ENCODE assay signal across 14 cellular contexts in the genomic region with DNA sequence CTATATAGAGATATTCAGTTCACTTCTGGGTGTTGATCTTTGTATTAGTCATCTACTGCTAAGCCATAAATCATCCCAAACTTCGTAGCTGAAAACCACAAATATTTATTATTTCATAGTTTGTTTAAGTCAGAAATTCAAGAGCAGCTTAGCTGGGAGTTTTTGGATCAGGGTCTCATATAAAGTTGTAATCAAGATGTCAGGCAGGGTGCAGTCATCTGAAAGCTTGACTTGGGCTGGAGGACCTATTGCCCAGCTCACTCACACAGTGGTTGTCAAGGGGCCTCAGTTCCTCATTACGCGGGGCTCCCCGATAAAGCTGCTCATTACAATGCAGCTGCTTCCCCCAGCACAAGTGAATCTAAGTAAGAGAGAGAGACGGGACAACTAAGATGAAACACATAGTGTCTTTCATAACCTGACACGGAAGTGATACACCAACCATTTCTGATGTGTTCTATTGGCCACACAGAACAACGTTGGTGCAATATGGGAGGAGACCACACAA. TPM values are rescaled to one million over a fixed set of nuclear protein-coding genes. Genes with fewer than 3 reads are reported as not detected.
A peak's percentile ranks its signal among the peaks of the same experiment; 100 is the strongest.
DNase-seq lines count a peak whose midpoint lies in the region; ATAC-seq, FAIRE-seq and TF ChIP-seq lines count a peak whose summit lies in the region.
"Had no signal": no experiment of that assay in that cellular context is flagged by ENCODE, and none has a peak within 500 bp of the region (broad histone marks: within the 10 kb centered on the region; RNA-seq: fewer than 3 reads in every experiment).

No MANE protein-coding gene starts in this region.

- H3K9ac ChIP-seq in K562 (ENCODE audit: insufficient read depth in 1 of 2, low read depth in 2 of 2, low read length in 2 of 2) = peak overlapping the region in 1 of 2 experiments; percentile 22; a peak in 1 of 4 replicates

- BruUV-seq in K562 (replicated peaks; lab: Mats Ljungman, UMichigan) = no TSS peak

- no peaks in the 10 kb centered on the region for H3K9me1 ChIP-seq in K562 (ENCODE audit: control insufficient read depth, insufficient read depth, low read length)

- intact Hi-C loops in K562 (cut with micrococcal nuclease) = no loop called here

- peak; percentile 61 for ATAC-seq in K562
- ATAC-seq: heart left ventricle, left ventricle myocardium superior had no signal

- H3K27me3 ChIP-seq in AG04450 (ENCODE audit: control insufficient read depth, insufficient read depth, low read length) (no peaks in the 10 kb centered on the region), MG63 (no peaks in the 10 kb centered on the region), K562 (ENCODE audit: control insufficient read depth in 2 of 2, insufficient read depth in 2 of 2, low read length in 2 of 2) (no peaks in the 10 kb centered on the region)
- H3K27me3 ChIP-seq: heart left ventricle, upper lobe of left lung had no signal

- in situ Hi-C loops in K562 (cut with MboI) = no loop called here

- no peak for TF ChIP-seq CTCF in AG04450 (IDR thresholded peaks at IDR 0.05; ENCODE audit: low read depth, low read length)
- no peak for TF ChIP-seq CTCF in K562 (IDR thresholded peaks at IDR 0.05 in 2 of 3, conservative IDR thresholded peaks at IDR 0.05 in 1 of 3; ENCODE audit: insufficient read depth in 2 of 3, low read depth in 1 of 3, low read length in 3 of 3)

- no peak for TF ChIP-seq RAD21 in K562 (CRISPR knock-in tag; conservative IDR thresholded peaks at IDR 0.05 in 1 of 2, IDR thresholded peaks at IDR 0.05 in 1 of 2)

- no peaks in the 10 kb centered on the region for H3K79me2 ChIP-seq in K562 (ENCODE audit: control insufficient read depth, insufficient read depth, low read length)

- POLR2A ChIA-PET in AG04450 (lab: Yijun Ruan, JAX) (interaction anchor here (0.6 to 1.9 kb wide), 6 partner anchors 9 to 98 kb away, joined by 3 to 27 read pairs (median 3); a partner anchor contains a TSS), K562 (lab: Yijun Ruan, JAX) (interaction anchor here (1.0 kb wide), 1 partner anchor 9 kb away, joined by 3 read pairs; no protein-coding TSS in a partner anchor)

- CTCF ChIA-PET in AG04450 (lab: Charles Lee) (interaction anchor here (1.2 to 2.3 kb wide), 3 partner anchors 12 to 319 kb away, joined by 3 to 14 read pairs (median 3); no protein-coding TSS in a partner anchor), K562 (lab: Yijun Ruan, JAX; ENCODE audit: low intra/inter-chr PET ratio) (no interaction called here)

- TF ChIP-seq EP300 in K562 (IDR thresholded peaks at IDR 0.05; ENCODE audit: low read length) = no peak

- TF ChIP-seq POLR2A in K562 (conservative IDR thresholded peaks at IDR 0.05) = no peak

- peak; percentile 65 for FAIRE-seq in K562 (lab: Jason Lieb, UNC)

- H2AFZ ChIP-seq in K562 (ENCODE audit: low read depth, low read length) = peak overlapping the region; percentile 92

- WGBS in K562 (ENCODE audit: insufficient coverage, low coverage, missing lambda C conversion rate) = 33% methylated on average over 7 of the region's 7 CpGs

- peaks cover 2 to 19% of the 10 kb centered on the region in 2 experiments; a peak in 2 of 5 replicates for H3K4me1 ChIP-seq in K562 (replicated peaks in 1 of 2; ENCODE audit: control insufficient read depth in 2 of 2, insufficient read depth in 2 of 2, low read length in 2 of 2)
- H3K4me1 ChIP-seq: upper lobe of left lung had no signal

- H3K4me2 ChIP-seq in K562 (ENCODE audit: insufficient read depth, low read length) = peak overlapping the region; percentile 73

- no peaks in the 10 kb centered on the region; the same call in 1 of the 2 replicates for H3K9me3 ChIP-seq in AG04450 (ENCODE audit: control insufficient read depth, insufficient read depth, low read length)
- peaks cover 10% of the 10 kb centered on the region for H3K9me3 ChIP-seq in MG63
- no peaks in the 10 kb centered on the region for H3K9me3 ChIP-seq in K562 (replicated peaks; ENCODE audit: control insufficient read depth, insufficient read depth, low read depth, low read length)
- H3K9me3 ChIP-seq: upper lobe of left lung had no signal

- H4K20me1 ChIP-seq in K562 (replicated peaks; ENCODE audit: control insufficient read depth, insufficient read depth, low read length) = no peaks in the 10 kb centered on the region

- H3K36me3 ChIP-seq in MG63 (no peaks in the 10 kb centered on the region), K562 (ENCODE audit: control insufficient read depth, insufficient read depth, low read length) (no peaks in the 10 kb centered on the region)
- H3K36me3 ChIP-seq: upper lobe of left lung had no signal

- DNase-seq in AG04450 (ENCODE audit: low read depth, low spot score) (peak; percentile 73), MG63 (peak; percentile 51), K562 (ENCODE audit: extremely low read depth in 1 of 4, low spot score in 3 of 4) (no peak), iris pigment epithelial cell (ENCODE audit: low read depth) (peak; percentile 95), ureter (ENCODE audit: low spot score) (no peak), KG1 (lab: John Stamatoyannopoulos, UW) (no peak), NCI-H2171 treated with DMSO at 0.1 percent for 48 hours (lab: John Stamatoyannopoulos, UW) (no peak)
- DNase-seq in central memory CD4-positive, alpha-beta T cell = no peak
- DNase-seq: activated naive CD4-positive, alpha-beta T cell treated with anti-CD3 and anti-CD28 coated beads, Interleukin-2, amount 10 ng/mL, durations not matched to agents 7 days and 5 days; DND-41; heart left ventricle; left ventricle myocardium superior; NCI-H2107; upper lobe of left lung had no signal

- peak overlapping the region; percentile 12 for H3K27ac ChIP-seq in AG04450 (ENCODE audit: low read depth, low read length)
- H3K27ac ChIP-seq in K562 (ENCODE audit: extremely low read depth, low read depth, low read length) = peak overlapping the region; percentile 74; the same call in 2 of the 3 replicates
- H3K27ac ChIP-seq: heart left ventricle, upper lobe of left lung had no signal

- no peak overlapping the region for H3K4me3 ChIP-seq in AG04450 (ENCODE audit: low read depth, low read length)
- H3K4me3 ChIP-seq in MG63 = no peak overlapping the region
- H3K4me3 ChIP-seq in K562 = no peak overlapping the region
- H3K4me3 ChIP-seq: heart left ventricle, upper lobe of left lung had no signal

TF ChIP-seq in K562, 482 proteins besides CTCF, POLR2A, EP300 and RAD21 (continues in another document):
- TF ChIP-seq, protein P1, sequence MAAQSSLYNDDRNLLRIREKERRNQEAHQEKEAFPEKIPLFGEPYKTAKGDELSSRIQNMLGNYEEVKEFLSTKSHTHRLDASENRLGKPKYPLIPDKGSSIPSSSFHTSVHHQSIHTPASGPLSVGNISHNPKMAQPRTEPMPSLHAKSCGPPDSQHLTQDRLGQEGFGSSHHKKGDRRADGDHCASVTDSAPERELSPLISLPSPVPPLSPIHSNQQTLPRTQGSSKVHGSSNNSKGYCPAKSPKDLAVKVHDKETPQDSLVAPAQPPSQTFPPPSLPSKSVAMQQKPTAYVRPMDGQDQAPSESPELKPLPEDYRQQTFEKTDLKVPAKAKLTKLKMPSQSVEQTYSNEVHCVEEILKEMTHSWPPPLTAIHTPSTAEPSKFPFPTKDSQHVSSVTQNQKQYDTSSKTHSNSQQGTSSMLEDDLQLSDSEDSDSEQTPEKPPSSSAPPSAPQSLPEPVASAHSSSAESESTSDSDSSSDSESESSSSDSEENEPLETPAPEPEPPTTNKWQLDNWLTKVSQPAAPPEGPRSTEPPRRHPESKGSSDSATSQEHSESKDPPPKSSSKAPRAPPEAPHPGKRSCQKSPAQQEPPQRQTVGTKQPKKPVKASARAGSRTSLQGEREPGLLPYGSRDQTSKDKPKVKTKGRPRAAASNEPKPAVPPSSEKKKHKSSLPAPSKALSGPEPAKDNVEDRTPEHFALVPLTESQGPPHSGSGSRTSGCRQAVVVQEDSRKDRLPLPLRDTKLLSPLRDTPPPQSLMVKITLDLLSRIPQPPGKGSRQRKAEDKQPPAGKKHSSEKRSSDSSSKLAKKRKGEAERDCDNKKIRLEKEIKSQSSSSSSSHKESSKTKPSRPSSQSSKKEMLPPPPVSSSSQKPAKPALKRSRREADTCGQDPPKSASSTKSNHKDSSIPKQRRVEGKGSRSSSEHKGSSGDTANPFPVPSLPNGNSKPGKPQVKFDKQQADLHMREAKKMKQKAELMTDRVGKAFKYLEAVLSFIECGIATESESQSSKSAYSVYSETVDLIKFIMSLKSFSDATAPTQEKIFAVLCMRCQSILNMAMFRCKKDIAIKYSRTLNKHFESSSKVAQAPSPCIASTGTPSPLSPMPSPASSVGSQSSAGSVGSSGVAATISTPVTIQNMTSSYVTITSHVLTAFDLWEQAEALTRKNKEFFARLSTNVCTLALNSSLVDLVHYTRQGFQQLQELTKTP (IDR thresholded peaks at IDR 0.05; ENCODE audit: low read depth in 1 of 2, partially characterized antibody in 2 of 2) = peak in 1 of 2 experiments; percentile 30
- peak; percentile 58; the same call in 1 of the 2 replicates for TF ChIP-seq SMARCE1 (IDR thresholded peaks at IDR 0.05)

RNA-seq across cellular contexts. Expression of a gene that starts 15.7 kb away (rescaled TPM):
- 42.2 and 51.1 TPM in 2 replicates for polyA plus RNA-seq in AG04450 (2011; rRNA removed)
- polyA minus RNA-seq in AG04450 (2011; rRNA and poly(A)+ RNA removed) = 60.6 and 76.4 TPM in 2 replicates
- 12.7 and 16.0 TPM in 2 replicates for total RNA-seq in MG63 (2014; rRNA removed; shearing (Covaris generic); ENCODE audit: low replicate concordance)
- total RNA-seq in K562 (2011; cell fraction: chromatin; rRNA removed; ENCODE audit: low replicate concordance) = not detected in 2 replicates
- 0.26 TPM in 1 of 2 replicates, not detected in the other for total RNA-seq in K562 (2011; cell fraction: nucleolus; rRNA removed)
- 0.15 TPM in 1 of 2 replicates, not detected in the other for total RNA-seq in K562 (2011; cell fraction: nucleoplasm; rRNA removed)
- 0.08 TPM in 1 of 2 replicates, not detected in the other for total RNA-seq in K562 (2014; rRNA removed)
- 0.10 and 0.11 TPM in 2 replicates for total RNA-seq in K562 (2014; rRNA removed; fragmentation: Illumina TruSeq; extraction: Trizol)
- total RNA-seq in K562 (2015; rRNA removed; fragmentation: Illumina TruSeq; extraction: Trizol) = not detected in 2 replicates
- 0.24 TPM in 1 of 2 replicates, not detected in the other for total RNA-seq in K562 (2021)
- polyA plus RNA-seq in K562 (2011; rRNA removed) = 0.06 and 4.5 TPM in 2 replicates
- 3.0 TPM in 1 of 2 replicates, not detected in the other for polyA plus RNA-seq in K562 (2011; cell fraction: cytosol; rRNA removed)
- polyA plus RNA-seq in K562 (2011; cell fraction: nucleus; rRNA removed) = 0.14 and 4.2 TPM in 2 replicates
- 0.12 and 0.69 TPM in 2 replicates for polyA plus RNA-seq in K562 (2012)
- polyA plus RNA-seq in K562 (2014; fragmentation: Illumina TruSeq; extraction: Trizol) = 0.10 TPM in 2 replicates
- polyA plus RNA-seq in K562 (2014; fragmentation: Nextera tagmentation; extraction: Ambion mirVana) = under 1 TPM; 0.13 to 0.14 TPM
- 0.07 TPM in 1 of 2 replicates, not detected in the other for polyA plus RNA-seq in K562 (2014; rRNA removed)
- polyA minus RNA-seq in K562 (2011; rRNA and poly(A)+ RNA removed) = 7.1 TPM in 1 of 2 replicates, not detected in the other
- polyA minus RNA-seq in K562 (2011; cell fraction: cytosol; rRNA and poly(A)+ RNA removed) = 2.0 TPM in 1 of 2 replicates, not detected in the other
- polyA minus RNA-seq in K562 (2011; cell fraction: nucleus; rRNA and poly(A)+ RNA removed) = 0.27 and 10.4 TPM in 2 replicates
- total RNA-seq in ureter = 113 TPM

Comparison
In these comparisons a context has a peak if more than half of its experiments do, and no peak if none do; other contexts are left out.
1. DNase-seq: peak in AG04450 (single experiment), MG63 (single experiment) and iris pigment epithelial cell (single experiment); none in K562 (0 of 4), ureter (single experiment), KG1 (single experiment), NCI-H2171 treated with DMSO at 0.1 percent for 48 hours (single experiment) and central memory CD4-positive, alpha-beta T cell (single experiment).
2. RNA of a gene that starts 15.7 kb away (total RNA-seq): 113 TPM in ureter (single experiment) and 12.7 to 16.0 TPM in MG63; 0.08 to 0.26 TPM in K562; every median in the first group is over 10 times any median in the second.